ENCODE assay signal across 2 cellular contexts in genomic region chr15:73942751-73943270, GRCh38.
TF ChIP-seq lines count a peak whose summit lies in the region.

No MANE protein-coding gene starts in this region.

TF ChIP-seq in SK-N-SH, 30 proteins besides CTCF, POLR2A, EP300 and RAD21:
- no peak for TF ChIP-seq USF2 (IDR thresholded peaks at IDR 0.05; ENCODE audit: borderline replicate concordance, low read depth, low read length)
- TF ChIP-seq YY1 (IDR thresholded peaks at IDR 0.05; ENCODE audit: low read depth) = no peak

TF ChIP-seq in SK-N-SH treated with all-trans-retinoic acid at 6 μM for 48 hours, 23 proteins besides CTCF, POLR2A, EP300 and RAD21:
- no peak for TF ChIP-seq ARNTL (CRISPR knock-in tag; IDR thresholded peaks at IDR 0.05; ENCODE audit: borderline replicate concordance, low read depth)
- no peak for TF ChIP-seq TSHZ2 (CRISPR knock-in tag; IDR thresholded peaks at IDR 0.05)
- TF ChIP-seq PPARA (CRISPR knock-in tag; IDR thresholded peaks at IDR 0.05; ENCODE audit: borderline replicate concordance) = no peak
- TF ChIP-seq TOX (CRISPR knock-in tag; IDR thresholded peaks at IDR 0.05; ENCODE audit: borderline replicate concordance) = no peak
- TF ChIP-seq, protein P1, sequence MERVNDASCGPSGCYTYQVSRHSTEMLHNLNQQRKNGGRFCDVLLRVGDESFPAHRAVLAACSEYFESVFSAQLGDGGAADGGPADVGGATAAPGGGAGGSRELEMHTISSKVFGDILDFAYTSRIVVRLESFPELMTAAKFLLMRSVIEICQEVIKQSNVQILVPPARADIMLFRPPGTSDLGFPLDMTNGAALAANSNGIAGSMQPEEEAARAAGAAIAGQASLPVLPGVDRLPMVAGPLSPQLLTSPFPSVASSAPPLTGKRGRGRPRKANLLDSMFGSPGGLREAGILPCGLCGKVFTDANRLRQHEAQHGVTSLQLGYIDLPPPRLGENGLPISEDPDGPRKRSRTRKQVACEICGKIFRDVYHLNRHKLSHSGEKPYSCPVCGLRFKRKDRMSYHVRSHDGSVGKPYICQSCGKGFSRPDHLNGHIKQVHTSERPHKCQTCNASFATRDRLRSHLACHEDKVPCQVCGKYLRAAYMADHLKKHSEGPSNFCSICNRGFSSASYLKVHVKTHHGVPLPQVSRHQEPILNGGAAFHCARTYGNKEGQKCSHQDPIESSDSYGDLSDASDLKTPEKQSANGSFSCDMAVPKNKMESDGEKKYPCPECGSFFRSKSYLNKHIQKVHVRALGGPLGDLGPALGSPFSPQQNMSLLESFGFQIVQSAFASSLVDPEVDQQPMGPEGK (CRISPR knock-in tag; IDR thresholded peaks at IDR 0.05; ENCODE audit: borderline replicate concordance) = no peak
- no peak for TF ChIP-seq CSDC2 (CRISPR knock-in tag; IDR thresholded peaks at IDR 0.05)
- TF ChIP-seq, protein P2, sequence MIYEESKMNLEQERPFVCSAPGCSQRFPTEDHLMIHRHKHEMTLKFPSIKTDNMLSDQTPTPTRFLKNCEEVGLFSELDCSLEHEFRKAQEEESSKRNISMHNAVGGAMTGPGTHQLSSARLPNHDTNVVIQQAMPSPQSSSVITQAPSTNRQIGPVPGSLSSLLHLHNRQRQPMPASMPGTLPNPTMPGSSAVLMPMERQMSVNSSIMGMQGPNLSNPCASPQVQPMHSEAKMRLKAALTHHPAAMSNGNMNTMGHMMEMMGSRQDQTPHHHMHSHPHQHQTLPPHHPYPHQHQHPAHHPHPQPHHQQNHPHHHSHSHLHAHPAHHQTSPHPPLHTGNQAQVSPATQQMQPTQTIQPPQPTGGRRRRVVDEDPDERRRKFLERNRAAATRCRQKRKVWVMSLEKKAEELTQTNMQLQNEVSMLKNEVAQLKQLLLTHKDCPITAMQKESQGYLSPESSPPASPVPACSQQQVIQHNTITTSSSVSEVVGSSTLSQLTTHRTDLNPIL (CRISPR knock-in tag; IDR thresholded peaks at IDR 0.05; ENCODE audit: low read depth) = no peak
